ENCODE assay signal across 1 cellular context in genomic region chr20:62347445-62347844, GRCh38.
TF ChIP-seq lines count a peak whose summit lies in the region.

No MANE protein-coding gene starts in this region.

TF ChIP-seq in IMR-90, 13 proteins besides CTCF, POLR2A, EP300 and RAD21 (continued from another document):
- TF ChIP-seq, protein P1, sequence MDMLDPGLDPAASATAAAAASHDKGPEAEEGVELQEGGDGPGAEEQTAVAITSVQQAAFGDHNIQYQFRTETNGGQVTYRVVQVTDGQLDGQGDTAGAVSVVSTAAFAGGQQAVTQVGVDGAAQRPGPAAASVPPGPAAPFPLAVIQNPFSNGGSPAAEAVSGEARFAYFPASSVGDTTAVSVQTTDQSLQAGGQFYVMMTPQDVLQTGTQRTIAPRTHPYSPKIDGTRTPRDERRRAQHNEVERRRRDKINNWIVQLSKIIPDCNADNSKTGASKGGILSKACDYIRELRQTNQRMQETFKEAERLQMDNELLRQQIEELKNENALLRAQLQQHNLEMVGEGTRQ (IDR thresholded peaks at IDR 0.05; ENCODE audit: low read depth, low read length) = no peak
- TF ChIP-seq FOS (IDR thresholded peaks at IDR 0.05; ENCODE audit: low read depth, low read length) (no peak), RFX5 (IDR thresholded peaks at IDR 0.05; ENCODE audit: low read depth, low read length) (no peak), SMC3 (IDR thresholded peaks at IDR 0.05; ENCODE audit: low read depth, low read length) (no peak), CEBPB (IDR thresholded peaks at IDR 0.05; ENCODE audit: low read depth, low read length) (no peak)
